ENCODE assay signal across 9 cellular contexts in genomic region chr4:142405021-142405991, GRCh38.
DNase-seq lines count a peak whose midpoint lies in the region; ATAC-seq and TF ChIP-seq lines count a peak whose summit lies in the region.
"Had no signal": no experiment of that assay in that cellular context is flagged by ENCODE, and none has a peak within 500 bp of the region (broad histone marks: within the 10 kb centered on the region; RNA-seq: fewer than 3 reads in every experiment).

No MANE protein-coding gene starts in this region.

- no peak overlapping the region for H3K4me3 ChIP-seq in SK-N-SH (ENCODE audit: low read depth in 2 of 2, low read length in 1 of 2)

- no peaks in the 10 kb centered on the region for H3K27me3 ChIP-seq in SK-N-SH (ENCODE audit: insufficient read depth)

- H3K9me2 ChIP-seq in SK-N-SH = no peaks in the 10 kb centered on the region

- no peak for TF ChIP-seq EP300 in SK-N-SH (IDR thresholded peaks at IDR 0.05; ENCODE audit: borderline replicate concordance in 1 of 2, low read depth in 1 of 2, low read length in 1 of 2)

- H2AFZ ChIP-seq in SK-N-SH (ENCODE audit: low read depth) = peak overlapping the region; percentile 75; the same call in 1 of the 2 replicates

- peak overlapping the region in 1 of 2 experiments; percentile 61; a peak in 1 of 4 replicates for H3K27ac ChIP-seq in SK-N-SH (ENCODE audit: low read depth in 2 of 2, low read length in 1 of 2)
- H3K27ac ChIP-seq: C4-2B had no signal

- no peaks in the 10 kb centered on the region for H3K79me2 ChIP-seq in SK-N-SH (ENCODE audit: insufficient read depth)

- no peaks in the 10 kb centered on the region for H3K9me3 ChIP-seq in SK-N-SH

- DNase-seq in NCI-H748 (lab: John Stamatoyannopoulos, UW; ENCODE audit: unreplicated experiment) (peak; percentile 1), NCI-H748 treated with DMSO at 0.1 percent for 48 hours (lab: John Stamatoyannopoulos, UW) (no peak), SK-N-SH (no peak), left ventricle myocardium superior (peak; percentile 44), sciatic nerve (ENCODE audit: low spot score) (peak; percentile 65), NCI-H2107 (lab: John Stamatoyannopoulos, UW) (no peak)
- DNase-seq in activated naive CD8-positive, alpha-beta T cell treated with anti-CD3 and anti-CD28 coated beads, Interleukin-2, amount 50 U/mL, for 16 hours (ENCODE audit: low read depth, low spot score) = peak; percentile 15

- no peak for TF ChIP-seq CTCF in SK-N-SH (IDR thresholded peaks at IDR 0.05)

- ATAC-seq in HG03175 (IDR thresholded peaks at IDR 0.05; ENCODE audit: unreplicated experiment) (peak; percentile 49), left ventricle myocardium superior (peak; percentile 73), sciatic nerve (peak; percentile 74)

- H3F3A ChIP-seq in SK-N-SH (replicated peaks; ENCODE audit: insufficient read depth) = peaks cover 28% of the 10 kb centered on the region

- H3K4me1 ChIP-seq in SK-N-SH (ENCODE audit: control insufficient read depth in 1 of 2, insufficient read depth in 2 of 2, low read depth in 1 of 2, low read length in 1 of 2) = peaks cover 0 to 46% of the 10 kb centered on the region in 2 experiments; a peak in 3 of 4 replicates

- CTCF ChIA-PET in SK-N-SH (lab: Yijun Ruan, JAX) = interaction anchor here (0.8 kb wide), 1 partner anchor 14 kb away, joined by 3 read pairs; no protein-coding TSS in a partner anchor

- POLR2A ChIA-PET in SK-N-SH (lab: Yijun Ruan, JAX) = no interaction called here

- TF ChIP-seq RAD21 in SK-N-SH (IDR thresholded peaks at IDR 0.05; ENCODE audit: low read length) = no peak

- no peaks in the 10 kb centered on the region for H4K20me1 ChIP-seq in SK-N-SH (ENCODE audit: insufficient read depth)

- no peaks in the 10 kb centered on the region for H3K36me3 ChIP-seq in SK-N-SH (replicated peaks in 1 of 2; ENCODE audit: control insufficient read depth in 1 of 2, insufficient read depth in 2 of 2, low read length in 1 of 2)

- intact Hi-C loops in left ventricle myocardium superior (cut with micrococcal nuclease) = no loop called here
- intact Hi-C loops in sciatic nerve (cut with DNase I) = no loop called here

- no peak overlapping the region for H3K9ac ChIP-seq in SK-N-SH

- WGBS in SK-N-SH (ENCODE audit: low lambda C conversion rate) = 87% methylated on average over 14 of the region's 14 CpGs

- H3K4me2 ChIP-seq in SK-N-SH = no peak overlapping the region

TF ChIP-seq in SK-N-SH, 30 proteins besides CTCF, POLR2A, EP300 and RAD21:
- TF ChIP-seq REST (IDR thresholded peaks at IDR 0.05; ENCODE audit: low read depth, low read length) (no peak), ZBTB33 (IDR thresholded peaks at IDR 0.05; ENCODE audit: borderline replicate concordance, low read depth) (no peak), FOSL2 (IDR thresholded peaks at IDR 0.05; ENCODE audit: borderline replicate concordance, low read depth) (no peak)

Comparison
In these comparisons a context has a peak if more than half of its experiments do, and no peak if none do; other contexts are left out.
1. DNase-seq: peak in NCI-H748 (single experiment), activated naive CD8-positive, alpha-beta T cell treated with anti-CD3 and anti-CD28 coated beads, Interleukin-2, amount 50 U/mL, for 16 hours (single experiment), left ventricle myocardium superior (single experiment) and sciatic nerve (single experiment); none in NCI-H748 treated with DMSO at 0.1 percent for 48 hours (single experiment), SK-N-SH (single experiment) and NCI-H2107 (single experiment).
2. Peak in every context shown above with its lines, with median percentiles within 50 percentile points of each other: ATAC-seq.